In genomic region chr3:9213019-9213646, GRCh38 we compare ENCODE assay signal across 1 cellular context.
TF ChIP-seq lines count a peak whose summit lies in the region.

No MANE protein-coding gene starts in this region.

TF ChIP-seq in HEK293, 187 proteins besides CTCF, POLR2A, EP300 and RAD21 (continued from another document):
- peak; percentile 92 for TF ChIP-seq ZNF449 (tag by site-specific recombination; IDR thresholded peaks at IDR 0.05)
- no peak for TF ChIP-seq ZNF202 (tag by site-specific recombination; IDR thresholded peaks at IDR 0.05; ENCODE audit: borderline replicate concordance)
- no peak for TF ChIP-seq ZNF791 (tag by site-specific recombination; IDR thresholded peaks at IDR 0.05)
